ENCODE assay signal across 15 cellular contexts in genomic region chr3:122694966-122695365, GRCh38. TPM values are rescaled to one million over a fixed set of nuclear protein-coding genes. Genes with fewer than 3 reads are reported as not detected.
A peak's percentile ranks its signal among the peaks of the same experiment; 100 is the strongest.
DNase-seq lines count a peak whose midpoint lies in the region; ATAC-seq, FAIRE-seq and TF ChIP-seq lines count a peak whose summit lies in the region.
"Had no signal": no experiment of that assay in that cellular context is flagged by ENCODE, and none has a peak within 500 bp of the region (broad histone marks: within the 10 kb centered on the region; RNA-seq: fewer than 3 reads in every experiment).

No MANE protein-coding gene starts in this region.

- peak; percentile 41 for ATAC-seq in GM19324 (IDR thresholded peaks at IDR 0.05; ENCODE audit: low FRiP score, unreplicated experiment)
- ATAC-seq in HG02885 (IDR thresholded peaks at IDR 0.05; ENCODE audit: poor library complexity, unreplicated experiment): peak; percentile 44
- ATAC-seq in activated T-helper 17 cell treated with anti-CD3 and anti-CD28 coated beads, Interleukin-2, amount 50 U/mL, for 72 hours (replicated peaks): no peak
- ATAC-seq in sciatic nerve: no peak
- ATAC-seq: lower lobe of right lung had no signal

- FAIRE-seq in RCC 7860 (lab: Jason Lieb, UNC): no peak
- FAIRE-seq: astrocyte had no signal

- peak overlapping the region; percentile 80 for H3K27ac Mint-ChIP-seq in activated T-helper 17 cell treated with anti-CD3 and anti-CD28 coated beads, Interleukin-2, amount 50 U/mL, for 72 hours
- H3K27ac Mint-ChIP-seq: activated T-cell treated with anti-CD3 and anti-CD28 coated beads, Interleukin-2, amount 50 U/mL, for 24 hours; H9 had no signal

- H3K9me3 Mint-ChIP-seq in activated T-helper 17 cell treated with anti-CD3 and anti-CD28 coated beads, Interleukin-2, amount 50 U/mL, for 72 hours: no peaks in the 10 kb centered on the region
- H3K9me3 Mint-ChIP-seq: activated T-cell treated with anti-CD3 and anti-CD28 coated beads, Interleukin-2, amount 50 U/mL, for 24 hours; H9 had no signal

- no peak overlapping the region for H3K4me3 ChIP-seq in GM12865 (ENCODE audit: low read depth, low read length)
- H3K4me3 ChIP-seq: lower lobe of right lung had no signal

- H3K4me3 Mint-ChIP-seq in activated T-helper 17 cell treated with anti-CD3 and anti-CD28 coated beads, Interleukin-2, amount 50 U/mL, for 72 hours: no peak overlapping the region
- H3K4me3 Mint-ChIP-seq: activated T-cell treated with anti-CD3 and anti-CD28 coated beads, Interleukin-2, amount 50 U/mL, for 24 hours; H9 had no signal

- intact Hi-C loops in sciatic nerve (cut with DNase I): no loop called here

- peaks cover 81% of the 10 kb centered on the region for H3K36me3 Mint-ChIP-seq in activated T-helper 17 cell treated with anti-CD3 and anti-CD28 coated beads, Interleukin-2, amount 50 U/mL, for 72 hours (ENCODE audit: low read depth)

- no peaks in the 10 kb centered on the region for H3K27me3 Mint-ChIP-seq in activated T-helper 17 cell treated with anti-CD3 and anti-CD28 coated beads, Interleukin-2, amount 50 U/mL, for 72 hours
- H3K27me3 Mint-ChIP-seq: activated T-cell treated with anti-CD3 and anti-CD28 coated beads, Interleukin-2, amount 50 U/mL, for 24 hours had no signal

- DNase-seq in GM12865 (ENCODE audit: low read depth): peak; percentile 84
- no peak for DNase-seq in RCC 7860 (ENCODE audit: low spot score)
- DNase-seq in activated effector memory CD4-positive, alpha-beta T cell treated with anti-CD3 and anti-CD28 coated beads, Interleukin-2, amount 50 U/mL, for 16 hours: no peak
- no peak for DNase-seq in sciatic nerve (ENCODE audit: low spot score)
- DNase-seq in HuH-7 (ENCODE audit: low spot score): no peak
- DNase-seq: activated T-cell treated with anti-CD3 and anti-CD28 coated beads, Interleukin-2, amount 50 U/mL, for 24 hours; C1 segment of cervical spinal cord; H9; IMR-90; lower lobe of right lung; NCI-H1105 had no signal

- H3K4me1 Mint-ChIP-seq in activated T-helper 17 cell treated with anti-CD3 and anti-CD28 coated beads, Interleukin-2, amount 50 U/mL, for 72 hours: peaks cover 19% of the 10 kb centered on the region
- H3K4me1 Mint-ChIP-seq: H9 had no signal

- no peak for TF ChIP-seq CTCF in GM12865 (IDR thresholded peaks at IDR 0.05; ENCODE audit: insufficient read depth, low read depth, low read length, missing control alignments)

RNA-seq across cellular contexts. Expression of gene PARP14, which starts 14.3 kb away (rescaled TPM):
- total RNA-seq in activated T-helper 17 cell treated with anti-CD3 and anti-CD28 coated beads, Interleukin-2, amount 50 U/mL, for 72 hours: 10 to 100 TPM; 51.5 to 55.9 TPM
- total RNA-seq in sciatic nerve: 58.4 TPM

Comparison
In these comparisons a context has a peak if more than half of its experiments do, and no peak if none do; other contexts are left out.
1. ATAC-seq: peak in GM19324 (single experiment) and HG02885 (single experiment); none in activated T-helper 17 cell treated with anti-CD3 and anti-CD28 coated beads, Interleukin-2, amount 50 U/mL, for 72 hours (single experiment) and sciatic nerve (single experiment).